16 cellular contexts compared by ENCODE assay signal in the genomic region with DNA sequence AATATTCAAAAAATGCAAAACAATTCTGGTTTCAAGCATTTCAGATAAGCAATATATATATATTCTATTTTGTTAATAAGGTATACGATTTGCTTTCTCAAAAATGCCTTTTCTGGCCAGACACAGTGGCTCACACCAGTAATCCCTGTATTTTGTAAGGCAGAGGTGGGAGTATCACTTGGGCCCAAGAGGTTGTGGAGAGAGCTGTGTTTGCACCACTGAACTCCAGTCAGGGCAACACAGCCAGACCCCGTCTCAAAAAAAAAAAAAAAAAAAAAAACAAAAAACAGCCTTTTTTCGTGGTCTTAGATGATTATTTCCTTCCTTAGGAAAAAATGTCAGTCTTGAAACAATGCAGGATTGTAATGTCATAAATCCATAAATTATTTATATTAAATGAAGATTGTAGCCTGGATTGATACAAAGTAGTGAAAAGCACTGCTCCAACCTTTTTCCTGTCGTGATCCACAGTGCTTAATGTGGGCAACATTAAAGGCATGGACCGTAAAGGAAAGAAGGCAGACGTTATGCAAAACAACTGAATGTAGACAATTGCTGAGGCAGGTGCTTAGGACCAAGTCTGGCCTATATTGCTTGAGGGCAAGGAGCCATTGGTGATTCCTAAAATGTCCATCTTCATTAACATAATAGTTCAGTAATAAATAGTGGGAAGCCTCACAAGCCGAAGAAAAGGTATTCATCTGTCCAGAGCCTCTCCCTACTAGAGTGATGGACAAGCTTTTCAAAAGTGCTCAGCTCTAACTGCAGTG. TPM values are rescaled to one million over a fixed set of nuclear protein-coding genes. Genes with fewer than 3 reads are reported as not detected.
DNase-seq lines count a peak whose midpoint lies in the region; ATAC-seq, FAIRE-seq and TF ChIP-seq lines count a peak whose summit lies in the region.
"Had no signal": no experiment of that assay in that cellular context is flagged by ENCODE, and none has a peak within 500 bp of the region (broad histone marks: within the 10 kb centered on the region; RNA-seq: fewer than 3 reads in every experiment).

No MANE protein-coding gene starts in this region.

- H3K79me2 ChIP-seq in HepG2 (ENCODE audit: insufficient read depth, low read length): no peaks in the 10 kb centered on the region
- H3K79me2 ChIP-seq in endothelial cell of umbilical vein (ENCODE audit: control insufficient read depth, insufficient read depth, low read length): no peaks in the 10 kb centered on the region

- H3K4me3 ChIP-seq in HepG2 (replicated peaks in 1 of 3; ENCODE audit: insufficient read depth in 1 of 3, low read depth in 2 of 3, low read length in 3 of 3) (no peak overlapping the region), right lobe of liver (no peak overlapping the region), endothelial cell of umbilical vein (replicated peaks in 1 of 3; ENCODE audit: insufficient read depth in 1 of 3, low read depth in 1 of 3, low read length in 3 of 3) (no peak overlapping the region), esophagus squamous epithelium (no peak overlapping the region), tibial nerve (no peak overlapping the region)

- no peaks in the 10 kb centered on the region for H3K9me1 ChIP-seq in endothelial cell of umbilical vein (replicated peaks; ENCODE audit: control insufficient read depth, extremely low read depth, insufficient read depth, low read length)

- H3K27ac ChIP-seq in HepG2 (ENCODE audit: extremely low read length, insufficient read depth, low read length) (no peak overlapping the region), right lobe of liver (no peak overlapping the region), endothelial cell of umbilical vein (ENCODE audit: insufficient read depth, low read depth, low read length) (no peak overlapping the region), esophagus squamous epithelium (peak overlapping the region in 1 of 4 donors; percentile 77), tibial nerve (no peak overlapping the region)

- no peak for TF ChIP-seq RAD21 in HepG2 (CRISPR knock-in tag; IDR thresholded peaks at IDR 0.05)

- TF ChIP-seq CTCF in HepG2 (CRISPR knock-in tag; IDR thresholded peaks at IDR 0.05) (no peak), right lobe of liver (IDR thresholded peaks at IDR 0.05) (no peak), endothelial cell of umbilical vein (IDR thresholded peaks at IDR 0.05; ENCODE audit: extremely low read depth in 1 of 2, insufficient read depth in 1 of 2, low read depth in 1 of 2, low read length in 2 of 2) (no peak), esophagus squamous epithelium (IDR thresholded peaks at IDR 0.05) (no peak), tibial nerve (IDR thresholded peaks at IDR 0.05) (no peak)

- WGBS in HepG2 (ENCODE audit: low lambda C conversion rate): 97% methylated on average over 7 of the region's 7 CpGs
- WGBS in right lobe of liver (ENCODE audit: insufficient coverage, low coverage, low lambda C conversion rate, missing lambda C conversion rate): 88% methylated on average over 7 of the region's 7 CpGs
- WGBS in esophagus squamous epithelium, 2 donors: 67 to 71% methylated on average over 7 of the region's 7 CpGs
- 67 to 70% methylated on average over 7 of the region's 7 CpGs for WGBS in tibial nerve, 2 donors

- dilution Hi-C loops in endothelial cell of umbilical vein (cut with MboI; ENCODE audit: extremely low pct_ligation_motif_present, low sequenced_read_pairs): no loop called here

- H3K27me3 ChIP-seq in HepG2 (ENCODE audit: control insufficient read depth in 1 of 2, insufficient read depth in 2 of 2, low read length in 2 of 2): no peaks in the 10 kb centered on the region
- H3K27me3 ChIP-seq in right lobe of liver: no peaks in the 10 kb centered on the region
- H3K27me3 ChIP-seq in endothelial cell of umbilical vein (ENCODE audit: control insufficient read depth in 2 of 2, insufficient read depth in 2 of 2, low read length in 2 of 2): no peaks in the 10 kb centered on the region
- H3K27me3 ChIP-seq in esophagus squamous epithelium: no peaks in the 10 kb centered on the region
- no peaks in the 10 kb centered on the region for H3K27me3 ChIP-seq in tibial nerve

- no peaks in the 10 kb centered on the region for H3K4me1 ChIP-seq in HepG2 (ENCODE audit: insufficient read depth, low read length)
- no peaks in the 10 kb centered on the region for H3K4me1 ChIP-seq in right lobe of liver
- peaks cover 29% of the 10 kb centered on the region for H3K4me1 ChIP-seq in endothelial cell of umbilical vein (ENCODE audit: control insufficient read depth, extremely low read depth, insufficient read depth, low read length)
- H3K4me1 ChIP-seq in esophagus squamous epithelium: peaks cover 0 to 33% (median 2%) of the 10 kb centered on the region in 3 donors
- no peaks in the 10 kb centered on the region for H3K4me1 ChIP-seq in tibial nerve

- H4K20me1 ChIP-seq in HepG2 (ENCODE audit: insufficient read depth, low read length): no peaks in the 10 kb centered on the region
- no peaks in the 10 kb centered on the region for H4K20me1 ChIP-seq in endothelial cell of umbilical vein (replicated peaks; ENCODE audit: control insufficient read depth, extremely low read depth, insufficient read depth, low read length)

- intact Hi-C loops in HepG2 (cut with micrococcal nuclease; ENCODE audit: unreplicated experiment) (no loop called here), right lobe of liver (cut with DNase I) (no loop called here), endothelial cell of umbilical vein (cut with micrococcal nuclease) (loop anchor here (5.0 kb wide), 1 partner anchor 180 kb away; no protein-coding TSS in a partner anchor), esophagus squamous epithelium (cut with DNase I) (loop anchor here (10.0 kb wide), 1 partner anchor 348 kb away; no protein-coding TSS in a partner anchor)

- FAIRE-seq in HepG2 (lab: Jason Lieb, UNC): no peak
- FAIRE-seq in endothelial cell of umbilical vein (lab: Jason Lieb, UNC): peak; percentile 56

- ATAC-seq in HepG2: no peak
- ATAC-seq in right lobe of liver: no peak
- ATAC-seq in GM21360 (IDR thresholded peaks at IDR 0.05; ENCODE audit: unreplicated experiment): no peak

- TF ChIP-seq EP300 in HepG2 (IDR thresholded peaks at IDR 0.05; ENCODE audit: low read depth in 2 of 2, low read length in 2 of 2): no peak
- TF ChIP-seq EP300 in HepG2 (CRISPR knock-in tag; IDR thresholded peaks at IDR 0.05; ENCODE audit: borderline replicate concordance): no peak
- no peak for TF ChIP-seq EP300 in tibial nerve (IDR thresholded peaks at IDR 0.05)

- BruUV-seq in HepG2 (replicated peaks; lab: Mats Ljungman, UMichigan) (no TSS peak), endothelial cell of umbilical vein (replicated peaks; lab: Mats Ljungman, UMichigan) (no TSS peak)

- no peak for TF ChIP-seq POLR2A in HepG2 (IDR thresholded peaks at IDR 0.05; ENCODE audit: insufficient read depth in 1 of 2, low read depth in 2 of 2, low read length in 2 of 2)
- no peak for TF ChIP-seq POLR2A in right lobe of liver (IDR thresholded peaks at IDR 0.05)
- no peak for TF ChIP-seq POLR2A in endothelial cell of umbilical vein (IDR thresholded peaks at IDR 0.05; ENCODE audit: low read depth, low read length)
- TF ChIP-seq POLR2A in esophagus squamous epithelium (IDR thresholded peaks at IDR 0.05): no peak
- no peak for TF ChIP-seq POLR2A in tibial nerve (IDR thresholded peaks at IDR 0.05)

- H3K4me2 ChIP-seq in HepG2 (ENCODE audit: low read depth, low read length) (no peak overlapping the region), endothelial cell of umbilical vein (ENCODE audit: insufficient read depth, low read length) (no peak overlapping the region)

- in situ Hi-C loops in HepG2 (cut with HindIII; ENCODE audit: extremely low pct_ligation_motif_present, low pct_unique_long_range_greater_than_20kb): no loop called here

- no peak overlapping the region for H3K9ac ChIP-seq in HepG2 (ENCODE audit: insufficient read depth, low read depth, low read length)
- no peak overlapping the region for H3K9ac ChIP-seq in endothelial cell of umbilical vein (replicated peaks; ENCODE audit: extremely low read depth, insufficient read depth, low read length)

- H3K9me3 ChIP-seq in HepG2 (ENCODE audit: low read length): no peaks in the 10 kb centered on the region
- H3K9me3 ChIP-seq in right lobe of liver: no peaks in the 10 kb centered on the region
- no peaks in the 10 kb centered on the region for H3K9me3 ChIP-seq in endothelial cell of umbilical vein (replicated peaks; ENCODE audit: control insufficient read depth, insufficient read depth, low read length)
- no peaks in the 10 kb centered on the region for H3K9me3 ChIP-seq in esophagus squamous epithelium
- H3K9me3 ChIP-seq in tibial nerve: no peaks in the 10 kb centered on the region

- DNase-seq in HepG2 (ENCODE audit: low spot score) (no peak), right lobe of liver (no peak), NCI-H526 treated with DMSO at 0.1 percent for 48 hours (lab: John Stamatoyannopoulos, UW) (peak; percentile 91), endothelial cell of umbilical vein (ENCODE audit: low read depth, low spot score) (peak; percentile 47), esophagus squamous epithelium (lab: John Stamatoyannopoulos, UW) (no peak), tibial nerve (ENCODE audit: low spot score in 2 of 2) (no peak)
- DNase-seq: Calu3; CD4-positive, CD25-positive, alpha-beta regulatory T cell; DMS79; KG1; NCI-H1436 treated with DMSO at 0.1 percent for 48 hours; NCI-H2029 treated with DMSO at 0.1 percent for 48 hours; NCI-H2171 treated with DMSO at 0.1 percent for 48 hours; NCI-H510A treated with DMSO at 0.1 percent for 48 hours; SIG-M5 had no signal

- H3K36me3 ChIP-seq in HepG2 (replicated peaks in 1 of 2; ENCODE audit: control insufficient read depth in 1 of 2, insufficient read depth in 2 of 2, low read length in 2 of 2) (peaks cover 31 to 80% of the 10 kb centered on the region in 2 experiments; a peak in 4 of 5 replicates), right lobe of liver (peaks cover 0 to 90% (median 26%) of the 10 kb centered on the region in 4 donors), endothelial cell of umbilical vein (ENCODE audit: control insufficient read depth in 2 of 2, extremely low read depth in 1 of 2, insufficient read depth in 2 of 2, low read length in 2 of 2) (peaks cover 21 to 31% of the 10 kb centered on the region in 2 experiments), esophagus squamous epithelium (peaks cover 14 to 98% (median 65%) of the 10 kb centered on the region in 3 donors), tibial nerve (peaks cover 0 to 95% (median 17%) of the 10 kb centered on the region in 3 donors)

- POLR2A ChIA-PET in HepG2 (lab: Yijun Ruan, JAX): no interaction called here
- POLR2A ChIA-PET in endothelial cell of umbilical vein (lab: Charles Lee): interaction anchor here (0.6 kb wide), 1 partner anchor 132 kb away, joined by 3 read pairs; no protein-coding TSS in a partner anchor

- no peak overlapping the region for H2AFZ ChIP-seq in HepG2 (ENCODE audit: low read length)
- no peak overlapping the region for H2AFZ ChIP-seq in endothelial cell of umbilical vein (ENCODE audit: low read depth, low read length)

- CTCF ChIA-PET in HepG2 (lab: Yijun Ruan, JAX; ENCODE audit: low intra/inter-chr PET ratio, low total read pairs) (no interaction called here), endothelial cell of umbilical vein (lab: Charles Lee) (interaction anchor here (0.7 to 6.0 kb wide), 2 partner anchors 180 to 671 kb away, joined by 4 to 53 read pairs; no protein-coding TSS in a partner anchor)

RNA-seq across cellular contexts. Expression of gene RAD52, which starts 36.8 kb away (rescaled TPM):
- 13.5 and 19.9 TPM in 2 replicates for total RNA-seq in HepG2 (2016; rRNA removed; fragmentation: Illumina TruSeq; extraction: Trizol)
- 5.1 and 5.9 TPM in 2 replicates for total RNA-seq in HepG2 (2016; cell fraction: cytosol; rRNA removed; fragmentation: Illumina TruSeq; extraction: Trizol; ENCODE audit: low read depth)
- 13.9 and 16.5 TPM in 2 replicates for total RNA-seq in HepG2 (2016; cell fraction: insoluble cytoplasmic fraction; rRNA removed; fragmentation: Illumina TruSeq; extraction: Trizol)
- 5.2 and 6.8 TPM in 2 replicates for total RNA-seq in HepG2 (2016; cell fraction: membrane; rRNA removed; fragmentation: Illumina TruSeq; extraction: Trizol)
- total RNA-seq in HepG2 (2016; cell fraction: nucleus; rRNA removed; fragmentation: Illumina TruSeq; extraction: Trizol): 21.3 and 29.5 TPM in 2 replicates
- 13.2 and 14.3 TPM in 2 replicates for polyA plus RNA-seq in HepG2 (2011; rRNA removed)
- 7.3 and 7.4 TPM in 2 replicates for polyA plus RNA-seq in HepG2 (2011; cell fraction: cytosol; rRNA removed)
- polyA plus RNA-seq in HepG2 (2011; cell fraction: nucleus; rRNA removed): 48.1 and 50.8 TPM in 2 replicates
- 9.3 and 10.2 TPM in 2 replicates for polyA plus RNA-seq in HepG2 (2012)
- 1.2 and 1.3 TPM in 2 replicates for polyA plus RNA-seq in HepG2 (2016; cell fraction: cytosol; fragmentation: Illumina TruSeq; extraction: Trizol; ENCODE audit: low read depth)
- 8.1 and 8.7 TPM in 2 replicates for polyA plus RNA-seq in HepG2 (2016; cell fraction: insoluble cytoplasmic fraction; fragmentation: Illumina TruSeq; extraction: Trizol; ENCODE audit: low read depth)
- polyA plus RNA-seq in HepG2 (2016; cell fraction: membrane; fragmentation: Illumina TruSeq; extraction: Trizol; ENCODE audit: low read depth): 2.7 and 3.2 TPM in 2 replicates
- polyA plus RNA-seq in HepG2 (2016; cell fraction: nucleus; fragmentation: Illumina TruSeq; extraction: Trizol; ENCODE audit: insufficient read depth, low read depth): 56.7 and 60.3 TPM in 2 replicates
- polyA minus RNA-seq in HepG2 (2011; rRNA and poly(A)+ RNA removed; ENCODE audit: low replicate concordance): 26.0 and 29.8 TPM in 2 replicates
- polyA minus RNA-seq in HepG2 (2011; cell fraction: cytosol; rRNA and poly(A)+ RNA removed): 10.0 and 12.0 TPM in 2 replicates
- 33.7 and 37.0 TPM in 2 replicates for polyA minus RNA-seq in HepG2 (2011; cell fraction: nucleus; rRNA and poly(A)+ RNA removed)
- total RNA-seq in right lobe of liver: 10 to 100 TPM in 1 of 6 experiments, 1 to 10 TPM in 5; 5.6 to 10.5 (median 8.5) TPM
- total RNA-seq in endothelial cell of umbilical vein: 10.2 and 16.1 TPM in 2 replicates
- polyA plus RNA-seq in endothelial cell of umbilical vein: 9.4 and 9.5 TPM in 2 replicates
- polyA plus RNA-seq in endothelial cell of umbilical vein (2011; cell fraction: cytosol; rRNA removed): 7.5 and 8.5 TPM in 2 replicates
- 41.8 and 46.4 TPM in 2 replicates for polyA plus RNA-seq in endothelial cell of umbilical vein (2011; cell fraction: nucleus; rRNA removed)
- polyA plus RNA-seq in endothelial cell of umbilical vein (2012): 7.5 and 7.8 TPM in 2 replicates
- polyA minus RNA-seq in endothelial cell of umbilical vein: 24.8 and 25.4 TPM in 2 replicates
- 10.8 TPM for polyA minus RNA-seq in endothelial cell of umbilical vein (2011; cell fraction: cytosol; rRNA and poly(A)+ RNA removed)
- polyA minus RNA-seq in endothelial cell of umbilical vein (2011; cell fraction: nucleus; rRNA and poly(A)+ RNA removed): 19.3 and 20.5 TPM in 2 replicates
- 1 to 10 TPM; 6.2 to 8.0 (median 7.5) TPM for total RNA-seq in esophagus squamous epithelium
- 10 to 100 TPM; 26.9 to 61.5 (median 27.9) TPM for total RNA-seq in tibial nerve

Comparison
In these comparisons a context has a peak if more than half of its experiments do, and no peak if none do; other contexts are left out.
1. DNase-seq: peak in NCI-H526 treated with DMSO at 0.1 percent for 48 hours (single experiment) and endothelial cell of umbilical vein (single experiment); none in HepG2 (single experiment), right lobe of liver (0 of 3), esophagus squamous epithelium (single experiment) and tibial nerve (0 of 2).
2. intact Hi-C loops: an anchor here in endothelial cell of umbilical vein (5.0 kb wide) and esophagus squamous epithelium (10.0 kb wide); none called in HepG2 and right lobe of liver.